14 cellular contexts compared by ENCODE assay signal in the genomic region with DNA sequence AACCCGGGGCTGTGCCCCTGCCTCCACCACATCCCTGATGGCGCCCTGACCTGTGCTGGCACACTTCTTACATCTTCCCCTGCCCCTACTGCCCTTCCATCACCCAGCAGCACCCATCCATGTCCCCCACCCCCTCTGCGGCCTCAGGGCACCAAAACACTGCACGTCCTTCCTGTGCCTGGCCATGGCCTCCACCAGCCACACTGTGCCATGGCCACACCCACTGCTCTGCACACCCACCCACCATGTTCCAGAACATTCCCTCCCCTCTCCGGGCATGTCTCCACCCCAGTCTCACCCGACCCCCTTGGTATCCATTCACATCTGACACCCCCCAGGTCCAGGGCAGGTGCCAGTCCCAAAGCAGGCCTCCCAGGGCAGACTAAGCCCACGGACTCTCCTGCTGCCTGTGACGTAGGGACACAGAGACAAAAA.
"Had no signal": no experiment of that assay in that cellular context is flagged by ENCODE, and none has a peak within 500 bp of the region (broad histone marks: within the 10 kb centered on the region; RNA-seq: fewer than 3 reads in every experiment).

No MANE protein-coding gene starts in this region.

- H3K4me1 ChIP-seq: gastroesophageal sphincter, upper lobe of right lung had no signal

- H3K27ac ChIP-seq: gastroesophageal sphincter, thoracic aorta, upper lobe of right lung had no signal

- H3K4me3 ChIP-seq: gastroesophageal sphincter, thoracic aorta, upper lobe of right lung had no signal

- DNase-seq: activated CD4-positive, alpha-beta memory T cell treated with anti-CD3 and anti-CD28 coated beads, Interleukin-2, amount 10 ng/mL, durations not matched to agents 7 days and 5 days; activated CD4-positive, alpha-beta T cell treated with anti-CD3 and anti-CD28 coated beads for 48 hours; activated effector memory CD4-positive, alpha-beta T cell treated with Interleukin-2 at 50 U/mL for 16 hours; activated T-cell treated with anti-CD3 and anti-CD28 coated beads, Interleukin-2, amount 50 U/mL, for 4 hours; cerebellar nuclear complex; cortex of kidney; effector CD4-positive, alpha-beta T cell; nephron progenitor cell; occipital lobe; stimulated activated CD4-positive, alpha-beta T cell treated with anti-CD3 and anti-CD28 coated beads, Interleukin-4, amount 100 ng/mL, for 24 hours had no signal

- H3K36me3 ChIP-seq: thoracic aorta, upper lobe of right lung had no signal

- H3K27me3 ChIP-seq: gastroesophageal sphincter, upper lobe of right lung had no signal

- ATAC-seq: esophagus mucosa, gastroesophageal sphincter had no signal
